22 cellular contexts compared by ENCODE assay signal in genomic region chr12:4956054-4956453, GRCh38. TPM values are rescaled to one million over a fixed set of nuclear protein-coding genes. Genes with fewer than 3 reads are reported as not detected.
A peak's percentile ranks its signal among the peaks of the same experiment; 100 is the strongest.
DNase-seq lines count a peak whose midpoint lies in the region; ATAC-seq and TF ChIP-seq lines count a peak whose summit lies in the region.
"Had no signal": no experiment of that assay in that cellular context is flagged by ENCODE, and none has a peak within 500 bp of the region (broad histone marks: within the 10 kb centered on the region; RNA-seq: fewer than 3 reads in every experiment).

No MANE protein-coding gene starts in this region.

- peaks cover 75% of the 10 kb centered on the region for H3K4me1 ChIP-seq in BLaER1
- peaks cover 19% of the 10 kb centered on the region for H3K4me1 ChIP-seq in adipocyte (ENCODE audit: control insufficient read depth, insufficient read depth, low read length)

- H3K9ac ChIP-seq in BLaER1 (peak overlapping the region; percentile 35; the same call in 1 of the 2 replicates), adipocyte (ENCODE audit: low read length) (no peak overlapping the region)
- H3K9ac ChIP-seq: GM23248, KMS-11 had no signal

- no peak for TF ChIP-seq CTCF in nephron progenitor cell (IDR thresholded peaks at IDR 0.05)
- no peak for TF ChIP-seq CTCF in progenitor cell of endocrine pancreas (IDR thresholded peaks at IDR 0.05; ENCODE audit: unreplicated experiment)

- H3K4me1 Mint-ChIP-seq in nephron progenitor cell (peaks cover 10% of the 10 kb centered on the region), progenitor cell of endocrine pancreas (ENCODE audit: low read depth) (no peaks in the 10 kb centered on the region)
- H3K4me1 Mint-ChIP-seq: CD4-positive, CD25-positive, alpha-beta regulatory T cell had no signal

- H3K9me3 ChIP-seq in BLaER1 (no peaks in the 10 kb centered on the region), adipocyte (ENCODE audit: control insufficient read depth, low read length) (no peaks in the 10 kb centered on the region)
- H3K9me3 ChIP-seq: MG63 had no signal

- H3K27ac Mint-ChIP-seq in nephron progenitor cell (peak overlapping the region; percentile 26), progenitor cell of endocrine pancreas (no peak overlapping the region)
- H3K27ac Mint-ChIP-seq in activated naive CD4-positive, alpha-beta T cell treated with anti-CD3 and anti-CD28 coated beads, Interleukin-2, amount 50 U/mL, for 72 hours: no peak overlapping the region
- H3K27ac Mint-ChIP-seq: CD4-positive, CD25-positive, alpha-beta regulatory T cell had no signal

- H3K4me3 ChIP-seq in BLaER1: no peak overlapping the region
- H3K4me3 ChIP-seq in adipocyte (ENCODE audit: low read length): peak overlapping the region; percentile 2
- H3K4me3 ChIP-seq: GM23248, MG63 had no signal

- peak overlapping the region; percentile 64 for H3K27ac ChIP-seq in BLaER1
- H3K27ac ChIP-seq: GM23248, KMS-11 had no signal

- no peaks in the 10 kb centered on the region for H3K27me3 ChIP-seq in BLaER1
- H3K27me3 ChIP-seq in adipocyte (replicated peaks; ENCODE audit: control insufficient read depth, insufficient read depth, low read length): peaks cover 9% of the 10 kb centered on the region
- H3K27me3 ChIP-seq: MG63 had no signal

- H3K4me3 Mint-ChIP-seq in nephron progenitor cell (no peak overlapping the region), progenitor cell of endocrine pancreas (ENCODE audit: low read depth) (no peak overlapping the region)
- H3K4me3 Mint-ChIP-seq: CD4-positive, CD25-positive, alpha-beta regulatory T cell had no signal

- H3K36me3 Mint-ChIP-seq in nephron progenitor cell (ENCODE audit: low read depth) (no peaks in the 10 kb centered on the region), progenitor cell of endocrine pancreas (ENCODE audit: insufficient read depth) (no peaks in the 10 kb centered on the region)
- no peaks in the 10 kb centered on the region for H3K36me3 Mint-ChIP-seq in activated naive CD4-positive, alpha-beta T cell treated with anti-CD3 and anti-CD28 coated beads, Interleukin-2, amount 50 U/mL, for 72 hours
- H3K36me3 Mint-ChIP-seq: CD4-positive, CD25-positive, alpha-beta regulatory T cell had no signal

- H4K20me1 ChIP-seq in BLaER1: no peaks in the 10 kb centered on the region

- H3K27me3 Mint-ChIP-seq in nephron progenitor cell (ENCODE audit: low read depth, poor library complexity) (peaks cover 44% of the 10 kb centered on the region), progenitor cell of endocrine pancreas (peaks cover 94% of the 10 kb centered on the region)

- DNase-seq in adipocyte (ENCODE audit: low read depth) (peak; percentile 84), dedifferentiated amniotic fluid mesenchymal stem cell (ENCODE audit: extremely low spot score) (peak; percentile 49), nephron progenitor cell (no peak), progenitor cell of endocrine pancreas (ENCODE audit: low spot score, unreplicated experiment) (no peak)
- no peak for DNase-seq in activated naive CD4-positive, alpha-beta T cell treated with anti-CD3 and anti-CD28 coated beads, Interleukin-2, amount 50 U/mL, for 72 hours (ENCODE audit: low spot score in 2 of 2)
- DNase-seq: Calu3; CD4-positive, CD25-positive, alpha-beta regulatory T cell; GM23248; MG63; NCI-H1105; NCI-H187; NCI-H446 treated with DMSO at 0.1 percent for 48 hours; NCI-H774 had no signal

- H3K9me3 Mint-ChIP-seq in nephron progenitor cell (peaks cover 11% of the 10 kb centered on the region), progenitor cell of endocrine pancreas (ENCODE audit: low read depth) (no peaks in the 10 kb centered on the region)
- H3K9me3 Mint-ChIP-seq in activated naive CD4-positive, alpha-beta T cell treated with anti-CD3 and anti-CD28 coated beads, Interleukin-2, amount 50 U/mL, for 72 hours: no peaks in the 10 kb centered on the region

- H3K4me2 ChIP-seq in BLaER1: peak overlapping the region; percentile 87
- H3K4me2 ChIP-seq: KMS-11 had no signal

- H3K36me3 ChIP-seq in BLaER1: no peaks in the 10 kb centered on the region
- no peaks in the 10 kb centered on the region for H3K36me3 ChIP-seq in adipocyte (ENCODE audit: control insufficient read depth, insufficient read depth, low read length, severe bottlenecking)
- H3K36me3 ChIP-seq: MG63 had no signal

- ATAC-seq in GM18870 (IDR thresholded peaks at IDR 0.05; ENCODE audit: unreplicated experiment) (no peak), HG02759 (IDR thresholded peaks at IDR 0.05; ENCODE audit: unreplicated experiment) (no peak)
- no peak for ATAC-seq in activated naive CD4-positive, alpha-beta T cell treated with anti-CD3 and anti-CD28 coated beads, Interleukin-2, amount 50 U/mL, for 72 hours
- ATAC-seq: HCT116, HepG2, Panc1, Right ventricle myocardium inferior had no signal

RNA-seq across cellular contexts. Expression of gene KCNA1, which starts 46.3 kb away (rescaled TPM):
- not detected in 2 replicates for total RNA-seq in progenitor cell of endocrine pancreas
- total RNA-seq in activated naive CD4-positive, alpha-beta T cell treated with anti-CD3 and anti-CD28 coated beads, Interleukin-2, amount 50 U/mL, for 72 hours: under 1 TPM in 1 of 2 donors, not detected in 1; 0.16 TPM
- total RNA-seq: A172; Calu3; CD4-positive, CD25-positive, alpha-beta regulatory T cell; GM23248; HepG2; Right ventricle myocardium inferior had no signal

Comparison
In these comparisons a context has a peak if more than half of its experiments do, and no peak if none do; other contexts are left out.
1. DNase-seq: peak in adipocyte (single experiment) and dedifferentiated amniotic fluid mesenchymal stem cell (single experiment); none in nephron progenitor cell (single experiment), progenitor cell of endocrine pancreas (single experiment) and activated naive CD4-positive, alpha-beta T cell treated with anti-CD3 and anti-CD28 coated beads, Interleukin-2, amount 50 U/mL, for 72 hours (0 of 2).